In genomic region chr6:53327017-53327395, GRCh38 we compare ENCODE assay signal across 10 cellular contexts. TPM values are rescaled to one million over a fixed set of nuclear protein-coding genes. Genes with fewer than 3 reads are reported as not detected.
DNase-seq lines count a peak whose midpoint lies in the region; ATAC-seq and TF ChIP-seq lines count a peak whose summit lies in the region.
"Had no signal": no experiment of that assay in that cellular context is flagged by ENCODE, and none has a peak within 500 bp of the region (broad histone marks: within the 10 kb centered on the region; RNA-seq: fewer than 3 reads in every experiment).

No MANE protein-coding gene starts in this region.

- TF ChIP-seq POLR2A in erythroblast (IDR thresholded peaks at IDR 0.05; ENCODE audit: low read length): no peak

- peak overlapping the region; percentile 18 for H3K27ac ChIP-seq in CD4-positive, CD25-positive, alpha-beta regulatory T cell (ENCODE audit: insufficient read depth, low read length, poor library complexity, severe bottlenecking)

- peaks cover 5% of the 10 kb centered on the region for H3K27me3 Mint-ChIP-seq in CD4-positive, CD25-positive, alpha-beta regulatory T cell
- no peaks in the 10 kb centered on the region for H3K27me3 Mint-ChIP-seq in nephron (ENCODE audit: low read depth)
- H3K27me3 Mint-ChIP-seq: activated CD8-positive, alpha-beta T cell treated with anti-CD3 and anti-CD28 coated beads for 36 hours had no signal

- peaks cover 71% of the 10 kb centered on the region for H3K4me1 ChIP-seq in CD4-positive, CD25-positive, alpha-beta regulatory T cell (ENCODE audit: control insufficient read depth, insufficient read depth, low read length, poor library complexity, severe bottlenecking)

- peaks cover 6% of the 10 kb centered on the region for H3K36me3 ChIP-seq in CD4-positive, CD25-positive, alpha-beta regulatory T cell (ENCODE audit: control insufficient read depth, insufficient read depth, low read length)

- ATAC-seq in CD4-positive, CD25-positive, alpha-beta regulatory T cell (ENCODE audit: low read depth in 2 of 2): no peak
- ATAC-seq in GM21717 (IDR thresholded peaks at IDR 0.05; ENCODE audit: unreplicated experiment): no peak
- ATAC-seq: activated CD8-positive, alpha-beta T cell treated with anti-CD3 and anti-CD28 coated beads for 36 hours had no signal

- no peak for TF ChIP-seq CTCF in nephron (IDR thresholded peaks at IDR 0.05; ENCODE audit: unreplicated experiment in 3 of 3)

- no peaks in the 10 kb centered on the region for H3K9me3 ChIP-seq in CD4-positive, CD25-positive, alpha-beta regulatory T cell (ENCODE audit: control insufficient read depth in 2 of 2, low read length in 2 of 2)

- H3K9me3 Mint-ChIP-seq in CD4-positive, CD25-positive, alpha-beta regulatory T cell: no peaks in the 10 kb centered on the region
- no peaks in the 10 kb centered on the region for H3K9me3 Mint-ChIP-seq in nephron

- no peaks in the 10 kb centered on the region for H3K27me3 ChIP-seq in CD4-positive, CD25-positive, alpha-beta regulatory T cell (ENCODE audit: control insufficient read depth, insufficient read depth, low read length)

- DNase-seq in CD4-positive, CD25-positive, alpha-beta regulatory T cell: no peak
- DNase-seq in NCI-H226: peak; percentile 35
- peak; percentile 43 to 59 for DNase-seq in erythroblast (lab: John Stamatoyannopoulos, UW)
- no peak for DNase-seq in OCI-M2 (lab: John Stamatoyannopoulos, UW; ENCODE audit: unreplicated experiment)
- DNase-seq in activated gamma-delta T cell (lab: John Stamatoyannopoulos, UW): no peak
- no peak for DNase-seq in superior temporal gyrus (ENCODE audit: extremely low spot score)
- DNase-seq: activated CD8-positive, alpha-beta T cell treated with anti-CD3 and anti-CD28 coated beads for 36 hours; NCI-H526 treated with DMSO at 0.1 percent for 48 hours had no signal

- peak overlapping the region; percentile 38 for H3K4me3 ChIP-seq in CD4-positive, CD25-positive, alpha-beta regulatory T cell (ENCODE audit: low read depth, low read length)

- H3K27ac Mint-ChIP-seq in CD4-positive, CD25-positive, alpha-beta regulatory T cell: peak overlapping the region; percentile 81 to 92 (median 87)
- peak overlapping the region in 2 of 3 experiments; percentile 9 to 33 for H3K27ac Mint-ChIP-seq in nephron
- H3K27ac Mint-ChIP-seq: activated CD8-positive, alpha-beta T cell treated with anti-CD3 and anti-CD28 coated beads for 36 hours had no signal

- peaks cover 26% of the 10 kb centered on the region for H3K36me3 Mint-ChIP-seq in CD4-positive, CD25-positive, alpha-beta regulatory T cell
- no peaks in the 10 kb centered on the region for H3K36me3 Mint-ChIP-seq in nephron (ENCODE audit: low read depth)

- H3K4me1 Mint-ChIP-seq in CD4-positive, CD25-positive, alpha-beta regulatory T cell: peaks cover 27 to 87% (median 75%) of the 10 kb centered on the region in 4 donors
- peaks cover 29% of the 10 kb centered on the region for H3K4me1 Mint-ChIP-seq in nephron

- H3K4me3 Mint-ChIP-seq in CD4-positive, CD25-positive, alpha-beta regulatory T cell: peak overlapping the region in 3 of 4 donors; percentile 1 to 42 (median 7)
- H3K4me3 Mint-ChIP-seq in nephron: no peak overlapping the region
- H3K4me3 Mint-ChIP-seq: activated CD8-positive, alpha-beta T cell treated with anti-CD3 and anti-CD28 coated beads for 36 hours had no signal

RNA-seq across cellular contexts. Expression of gene ELOVL5, which starts 21.7 kb away (rescaled TPM):
- total RNA-seq in CD4-positive, CD25-positive, alpha-beta regulatory T cell: 201 TPM
- polyA plus RNA-seq in CD4-positive, CD25-positive, alpha-beta regulatory T cell: 100 to 1,000 TPM; 139 to 175 (median 154) TPM

Comparison
In these comparisons a context has a peak if more than half of its experiments do, and no peak if none do; other contexts are left out.
1. DNase-seq: peak in NCI-H226 (single experiment) and erythroblast (2 of 2); none in CD4-positive, CD25-positive, alpha-beta regulatory T cell (0 of 3), OCI-M2 (single experiment), activated gamma-delta T cell (single experiment) and superior temporal gyrus (single experiment).
2. H3K4me3 Mint-ChIP-seq: peak in CD4-positive, CD25-positive, alpha-beta regulatory T cell (3 of 4); none in nephron (0 of 3).